ENCODE assay signal across 1 cellular context in the genomic region with DNA sequence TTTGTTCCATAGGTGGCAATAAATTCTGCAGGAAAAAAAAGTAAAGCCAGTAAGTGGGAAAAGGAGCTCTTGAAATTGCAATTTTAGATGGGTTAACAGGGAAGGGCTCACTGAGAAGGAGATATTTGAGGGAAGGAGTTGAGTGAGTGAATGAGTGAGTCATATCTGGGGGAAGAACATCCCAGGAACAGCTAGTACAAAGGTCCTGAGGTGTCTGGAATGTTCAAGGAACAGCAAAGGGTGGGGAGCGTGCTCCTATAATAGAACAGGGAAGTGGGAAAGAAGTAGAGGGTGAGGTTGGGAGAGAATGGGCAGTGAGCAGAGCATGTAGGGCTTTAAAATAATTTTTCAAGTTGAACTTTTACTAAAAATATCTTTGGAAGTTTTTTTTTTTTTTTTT.
TF ChIP-seq lines count a peak whose summit lies in the region.

No MANE protein-coding gene starts in this region.

TF ChIP-seq in IMR-90, 13 proteins besides CTCF, POLR2A, EP300 and RAD21:
- TF ChIP-seq MAFK (IDR thresholded peaks at IDR 0.05; ENCODE audit: low read depth, low read length) (no peak), NFE2L2 (IDR thresholded peaks at IDR 0.05; ENCODE audit: low read depth, low read length) (no peak), SMC3 (IDR thresholded peaks at IDR 0.05; ENCODE audit: low read depth, low read length) (no peak), CEBPB (IDR thresholded peaks at IDR 0.05; ENCODE audit: low read depth, low read length) (no peak), MXI1 (IDR thresholded peaks at IDR 0.05; ENCODE audit: borderline replicate concordance, low read depth, low read length) (no peak), CHD1 (IDR thresholded peaks at IDR 0.05; ENCODE audit: low read depth, low read length) (no peak), RCOR1 (IDR thresholded peaks at IDR 0.05; ENCODE audit: insufficient replicate concordance, low read length) (no peak), FOS (IDR thresholded peaks at IDR 0.05; ENCODE audit: low read depth, low read length) (no peak), MAZ (IDR thresholded peaks at IDR 0.05; ENCODE audit: borderline replicate concordance, low read depth, low read length) (no peak), RFX5 (IDR thresholded peaks at IDR 0.05; ENCODE audit: low read depth, low read length) (no peak), BHLHE40 (IDR thresholded peaks at IDR 0.05; ENCODE audit: low read depth, low read length) (no peak)
- TF ChIP-seq, protein P1, sequence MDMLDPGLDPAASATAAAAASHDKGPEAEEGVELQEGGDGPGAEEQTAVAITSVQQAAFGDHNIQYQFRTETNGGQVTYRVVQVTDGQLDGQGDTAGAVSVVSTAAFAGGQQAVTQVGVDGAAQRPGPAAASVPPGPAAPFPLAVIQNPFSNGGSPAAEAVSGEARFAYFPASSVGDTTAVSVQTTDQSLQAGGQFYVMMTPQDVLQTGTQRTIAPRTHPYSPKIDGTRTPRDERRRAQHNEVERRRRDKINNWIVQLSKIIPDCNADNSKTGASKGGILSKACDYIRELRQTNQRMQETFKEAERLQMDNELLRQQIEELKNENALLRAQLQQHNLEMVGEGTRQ (IDR thresholded peaks at IDR 0.05; ENCODE audit: low read depth, low read length) = no peak
